Comparison of ENCODE assay signal across 16 cellular contexts in genomic region chr11:121250843-121251242, GRCh38.
"Had no signal": no experiment of that assay in that cellular context is flagged by ENCODE, and none has a peak within 500 bp of the region (broad histone marks: within the 10 kb centered on the region; RNA-seq: fewer than 3 reads in every experiment).

No MANE protein-coding gene starts in this region.

- H3K4me3 ChIP-seq: adrenal gland, esophagus muscularis mucosa, prostate gland, right lobe of liver, testis had no signal

- DNase-seq: activated CD4-positive, alpha-beta T cell treated with anti-CD3 and anti-CD28 coated beads, Interleukin-2, amount 10 ng/mL, durations not matched to agents 24 days and 14 days; activated naive CD4-positive, alpha-beta T cell treated with anti-CD3 and anti-CD28 coated beads, Interleukin-2, amount 50 U/mL, for 16 hours; adrenal gland; brain microvascular endothelial cell; foreskin fibroblast; glutamatergic neuron; immature natural killer cell; left cardiac atrium; natural killer cell; right lobe of liver; stimulated activated CD4-positive, alpha-beta T cell treated with anti-CD3 and anti-CD28 coated beads, Interleukin-12 subunit alpha, Interleukin-12 subunit beta, amount 100 ng/mL, for 4 hours; stimulated activated naive CD8-positive, alpha-beta T cell treated with anti-CD3 and anti-CD28 coated beads, Interleukin-15, Interleukin-2, amounts not matched to agents 100 U/mL and 50 U/mL, for 24 hours; testis had no signal

- H3K4me1 ChIP-seq: adrenal gland, prostate gland, right lobe of liver, testis had no signal

- H3K27ac ChIP-seq: adrenal gland, brain microvascular endothelial cell, esophagus muscularis mucosa, prostate gland, right lobe of liver, testis had no signal

- H3K9me3 ChIP-seq: adrenal gland, esophagus muscularis mucosa, prostate gland, right lobe of liver, testis had no signal

- ATAC-seq: left cardiac atrium; natural killer cell; stimulated activated naive CD8-positive, alpha-beta T cell treated with anti-CD3 and anti-CD28 coated beads, Interleukin-15, Interleukin-2, amounts not matched to agents 100 U/mL and 50 U/mL, for 24 hours; WTC11 had no signal

- H3K27me3 ChIP-seq: adrenal gland, brain microvascular endothelial cell, esophagus muscularis mucosa, right lobe of liver, testis had no signal

- H3K36me3 ChIP-seq: adrenal gland, brain microvascular endothelial cell, esophagus muscularis mucosa, prostate gland, right lobe of liver had no signal
